1 cellular context compared by ENCODE assay signal in genomic region chr12:109289004-109289403, GRCh38.
A peak's percentile ranks its signal among the peaks of the same experiment; 100 is the strongest.
TF ChIP-seq lines count a peak whose summit lies in the region.

No MANE protein-coding gene starts in this region.

TF ChIP-seq in HepG2, 621 proteins besides CTCF, POLR2A, EP300 and RAD21:
- TF ChIP-seq, protein P1, sequence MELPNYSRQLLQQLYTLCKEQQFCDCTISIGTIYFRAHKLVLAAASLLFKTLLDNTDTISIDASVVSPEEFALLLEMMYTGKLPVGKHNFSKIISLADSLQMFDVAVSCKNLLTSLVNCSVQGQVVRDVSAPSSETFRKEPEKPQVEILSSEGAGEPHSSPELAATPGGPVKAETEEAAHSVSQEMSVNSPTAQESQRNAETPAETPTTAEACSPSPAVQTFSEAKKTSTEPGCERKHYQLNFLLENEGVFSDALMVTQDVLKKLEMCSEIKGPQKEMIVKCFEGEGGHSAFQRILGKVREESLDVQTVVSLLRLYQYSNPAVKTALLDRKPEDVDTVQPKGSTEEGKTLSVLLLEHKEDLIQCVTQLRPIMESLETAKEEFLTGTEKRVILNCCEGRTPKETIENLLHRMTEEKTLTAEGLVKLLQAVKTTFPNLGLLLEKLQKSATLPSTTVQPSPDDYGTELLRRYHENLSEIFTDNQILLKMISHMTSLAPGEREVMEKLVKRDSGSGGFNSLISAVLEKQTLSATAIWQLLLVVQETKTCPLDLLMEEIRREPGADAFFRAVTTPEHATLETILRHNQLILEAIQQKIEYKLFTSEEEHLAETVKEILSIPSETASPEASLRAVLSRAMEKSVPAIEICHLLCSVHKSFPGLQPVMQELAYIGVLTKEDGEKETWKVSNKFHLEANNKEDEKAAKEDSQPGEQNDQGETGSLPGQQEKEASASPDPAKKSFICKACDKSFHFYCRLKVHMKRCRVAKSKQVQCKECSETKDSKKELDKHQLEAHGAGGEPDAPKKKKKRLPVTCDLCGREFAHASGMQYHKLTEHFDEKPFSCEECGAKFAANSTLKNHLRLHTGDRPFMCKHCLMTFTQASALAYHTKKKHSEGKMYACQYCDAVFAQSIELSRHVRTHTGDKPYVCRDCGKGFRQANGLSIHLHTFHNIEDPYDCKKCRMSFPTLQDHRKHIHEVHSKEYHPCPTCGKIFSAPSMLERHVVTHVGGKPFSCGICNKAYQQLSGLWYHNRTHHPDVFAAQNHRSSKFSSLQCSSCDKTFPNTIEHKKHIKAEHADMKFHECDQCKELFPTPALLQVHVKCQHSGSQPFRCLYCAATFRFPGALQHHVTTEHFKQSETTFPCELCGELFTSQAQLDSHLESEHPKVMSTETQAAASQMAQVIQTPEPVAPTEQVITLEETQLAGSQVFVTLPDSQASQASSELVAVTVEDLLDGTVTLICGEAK (IDR thresholded peaks at IDR 0.05) = peak; percentile 54
- TF ChIP-seq, protein P1 (CRISPR knock-in tag; IDR thresholded peaks at IDR 0.05) = peak; percentile 95
- TF ChIP-seq ZNF17 (CRISPR knock-in tag; IDR thresholded peaks at IDR 0.05) (no peak), SALL1 (CRISPR knock-in tag; IDR thresholded peaks at IDR 0.05) (no peak), NCOR1 (IDR thresholded peaks at IDR 0.05; ENCODE audit: borderline replicate concordance, low read length) (no peak), ZNF616 (CRISPR knock-in tag; IDR thresholded peaks at IDR 0.05; ENCODE audit: low read depth) (no peak)
